In genomic region chrX:49258749-49259124, GRCh38 we compare ENCODE assay signal across 1 cellular context.
TF ChIP-seq lines count a peak whose summit lies in the region.

No MANE protein-coding gene starts in this region.

TF ChIP-seq in HepG2, 621 proteins besides CTCF, POLR2A, EP300 and RAD21:
- TF ChIP-seq KAT2B (IDR thresholded peaks at IDR 0.05; ENCODE audit: borderline replicate concordance, low read depth, low read length), result no peak
- TF ChIP-seq, protein P1, sequence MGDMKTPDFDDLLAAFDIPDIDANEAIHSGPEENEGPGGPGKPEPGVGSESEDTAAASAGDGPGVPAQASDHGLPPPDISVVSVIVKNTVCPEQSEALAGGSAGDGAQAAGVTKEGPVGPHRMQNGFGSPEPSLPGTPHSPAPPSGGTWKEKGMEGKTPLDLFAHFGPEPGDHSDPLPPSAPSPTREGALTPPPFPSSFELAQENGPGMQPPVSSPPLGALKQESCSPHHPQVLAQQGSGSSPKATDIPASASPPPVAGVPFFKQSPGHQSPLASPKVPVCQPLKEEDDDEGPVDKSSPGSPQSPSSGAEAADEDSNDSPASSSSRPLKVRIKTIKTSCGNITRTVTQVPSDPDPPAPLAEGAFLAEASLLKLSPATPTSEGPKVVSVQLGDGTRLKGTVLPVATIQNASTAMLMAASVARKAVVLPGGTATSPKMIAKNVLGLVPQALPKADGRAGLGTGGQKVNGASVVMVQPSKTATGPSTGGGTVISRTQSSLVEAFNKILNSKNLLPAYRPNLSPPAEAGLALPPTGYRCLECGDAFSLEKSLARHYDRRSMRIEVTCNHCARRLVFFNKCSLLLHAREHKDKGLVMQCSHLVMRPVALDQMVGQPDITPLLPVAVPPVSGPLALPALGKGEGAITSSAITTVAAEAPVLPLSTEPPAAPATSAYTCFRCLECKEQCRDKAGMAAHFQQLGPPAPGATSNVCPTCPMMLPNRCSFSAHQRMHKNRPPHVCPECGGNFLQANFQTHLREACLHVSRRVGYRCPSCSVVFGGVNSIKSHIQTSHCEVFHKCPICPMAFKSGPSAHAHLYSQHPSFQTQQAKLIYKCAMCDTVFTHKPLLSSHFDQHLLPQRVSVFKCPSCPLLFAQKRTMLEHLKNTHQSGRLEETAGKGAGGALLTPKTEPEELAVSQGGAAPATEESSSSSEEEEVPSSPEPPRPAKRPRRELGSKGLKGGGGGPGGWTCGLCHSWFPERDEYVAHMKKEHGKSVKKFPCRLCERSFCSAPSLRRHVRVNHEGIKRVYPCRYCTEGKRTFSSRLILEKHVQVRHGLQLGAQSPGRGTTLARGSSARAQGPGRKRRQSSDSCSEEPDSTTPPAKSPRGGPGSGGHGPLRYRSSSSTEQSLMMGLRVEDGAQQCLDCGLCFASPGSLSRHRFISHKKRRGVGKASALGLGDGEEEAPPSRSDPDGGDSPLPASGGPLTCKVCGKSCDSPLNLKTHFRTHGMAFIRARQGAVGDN (CRISPR knock-in tag; IDR thresholded peaks at IDR 0.05), result 0 out of 2 replicates have a peak, but pooled peaks have one; percentile 6
